In genomic region chr4:182938213-182938645, GRCh38 we compare ENCODE assay signal across 8 cellular contexts. TPM values are rescaled to one million over a fixed set of nuclear protein-coding genes. Genes with fewer than 3 reads are reported as not detected.
DNase-seq lines count a peak whose midpoint lies in the region; ATAC-seq and TF ChIP-seq lines count a peak whose summit lies in the region.

No MANE protein-coding gene starts in this region.

- TF ChIP-seq POLR2A in spleen (IDR thresholded peaks at IDR 0.05), result no peak

- in situ Hi-C loops in HAP-1 (cut with MboI; ENCODE audit: low sequenced_read_pairs), result no loop called here

- H3K27ac ChIP-seq in hepatocyte (no peak overlapping the region), spleen (no peak overlapping the region)

- 16% methylated on average over 14 of the region's 14 CpGs for WGBS in hepatocyte (ENCODE audit: low lambda C conversion rate, missing lambda C conversion rate)
- 11 to 16% (median 15%) methylated on average over 14 of the region's 14 CpGs for WGBS in spleen, 5 donors

- no peak overlapping the region for H3K4me2 ChIP-seq in hepatocyte

- peak; percentile 65 to 89 for DNase-seq in HAP-1 (ENCODE audit: low spot score in 2 of 2)
- peak; percentile 60 for DNase-seq in M059J (ENCODE audit: low read depth)
- DNase-seq in T-helper 17 cell, result peak; percentile 38 to 58 (median 46)
- peak in 40 of 56 donors; percentile 3 to 66 (median 20) for DNase-seq in amygdala (lab: John Stamatoyannopoulos, UW)
- DNase-seq in hepatocyte (ENCODE audit: low spot score), result peak; percentile 72
- DNase-seq in spleen, result peak; percentile 87
- no peak for DNase-seq in HuH-7 (ENCODE audit: low spot score)

- no peaks in the 10 kb centered on the region for H3K9me2 ChIP-seq in hepatocyte (replicated peaks; ENCODE audit: insufficient read depth)

- peak; percentile 98 for ATAC-seq in T-helper 17 cell

- H3K4me1 Mint-ChIP-seq in T-helper 17 cell, result peaks cover 11% of the 10 kb centered on the region

- no peak overlapping the region for H3K4me3 Mint-ChIP-seq in T-helper 17 cell

- TF ChIP-seq CTCF in GM12874 (IDR thresholded peaks at IDR 0.05; ENCODE audit: insufficient read depth, low read depth, low read length), result peak; percentile 93
- TF ChIP-seq CTCF in hepatocyte (IDR thresholded peaks at IDR 0.05; ENCODE audit: poor library complexity), result peak; percentile 75
- TF ChIP-seq CTCF in spleen (IDR thresholded peaks at IDR 0.05 in 8 of 11, conservative IDR thresholded peaks at IDR 0.05 in 3 of 11), result peak; percentile 39 to 85 (median 70)

- H2AFZ ChIP-seq in hepatocyte, result no peak overlapping the region

- H3K4me1 ChIP-seq in HAP-1, result 0 out of 2 replicates have a peak, but pooled peaks cover 3% of the 10 kb centered on the region
- H3K4me1 ChIP-seq in hepatocyte (ENCODE audit: insufficient read depth), result no peaks in the 10 kb centered on the region
- peaks cover 0 to 7% (median 3%) of the 10 kb centered on the region in 6 donors for H3K4me1 ChIP-seq in spleen

- no peaks in the 10 kb centered on the region for H3K36me3 ChIP-seq in HAP-1 (replicated peaks)
- no peaks in the 10 kb centered on the region for H3K36me3 ChIP-seq in hepatocyte (replicated peaks; ENCODE audit: insufficient read depth, low read depth)
- H3K36me3 ChIP-seq in spleen, result no peaks in the 10 kb centered on the region

- H3K27me3 ChIP-seq in HAP-1 (ENCODE audit: low read depth) (no peaks in the 10 kb centered on the region), hepatocyte (peaks cover 9% of the 10 kb centered on the region), spleen (replicated peaks in 1 of 7) (peaks cover 0 to 9% (median 0%) of the 10 kb centered on the region in 7 donors)

- intact Hi-C loops in spleen (cut with DNase I; ENCODE audit: low total_unique reads), result loop anchor here (10.0 kb wide), 1 partner anchor 327 kb away; no protein-coding TSS in a partner anchor

- no peaks in the 10 kb centered on the region for H4K20me1 ChIP-seq in hepatocyte (ENCODE audit: insufficient read depth, poor library complexity, severe bottlenecking)

- H3K79me2 ChIP-seq in hepatocyte, result no peaks in the 10 kb centered on the region

- peak overlapping the region; percentile 69 for H3K27ac Mint-ChIP-seq in T-helper 17 cell

- peaks cover 30% of the 10 kb centered on the region for H3K27me3 Mint-ChIP-seq in T-helper 17 cell

- H3K4me3 ChIP-seq in HAP-1 (no peak overlapping the region), hepatocyte (no peak overlapping the region), spleen (no peak overlapping the region)

- H3K9me3 ChIP-seq in HAP-1 (no peaks in the 10 kb centered on the region), T-helper 17 cell (ENCODE audit: control insufficient read depth, low read length, poor library complexity, severe bottlenecking) (no peaks in the 10 kb centered on the region), hepatocyte (ENCODE audit: low read depth) (no peaks in the 10 kb centered on the region), spleen (no peaks in the 10 kb centered on the region)

- peaks cover 5% of the 10 kb centered on the region for H3K36me3 Mint-ChIP-seq in T-helper 17 cell (ENCODE audit: low read depth)

RNA-seq across cellular contexts. Expression of gene DCTD, which starts 21.0 kb away (rescaled TPM):
- total RNA-seq in M059J (2014; rRNA removed; shearing (Covaris generic)), result 65.9 and 91.5 TPM in 2 replicates
- total RNA-seq in T-helper 17 cell (10 to 100 TPM; 50.4 to 55.5 TPM), hepatocyte (86.0 and 92.6 TPM in 2 replicates), spleen (10 to 100 TPM; 63.9 to 97.2 (median 77.8) TPM)
- polyA plus RNA-seq in hepatocyte (92.4 and 94.8 TPM in 2 replicates), spleen (10 to 100 TPM; 40.4 to 58.5 (median 46.8) TPM)
